In the genomic region with DNA sequence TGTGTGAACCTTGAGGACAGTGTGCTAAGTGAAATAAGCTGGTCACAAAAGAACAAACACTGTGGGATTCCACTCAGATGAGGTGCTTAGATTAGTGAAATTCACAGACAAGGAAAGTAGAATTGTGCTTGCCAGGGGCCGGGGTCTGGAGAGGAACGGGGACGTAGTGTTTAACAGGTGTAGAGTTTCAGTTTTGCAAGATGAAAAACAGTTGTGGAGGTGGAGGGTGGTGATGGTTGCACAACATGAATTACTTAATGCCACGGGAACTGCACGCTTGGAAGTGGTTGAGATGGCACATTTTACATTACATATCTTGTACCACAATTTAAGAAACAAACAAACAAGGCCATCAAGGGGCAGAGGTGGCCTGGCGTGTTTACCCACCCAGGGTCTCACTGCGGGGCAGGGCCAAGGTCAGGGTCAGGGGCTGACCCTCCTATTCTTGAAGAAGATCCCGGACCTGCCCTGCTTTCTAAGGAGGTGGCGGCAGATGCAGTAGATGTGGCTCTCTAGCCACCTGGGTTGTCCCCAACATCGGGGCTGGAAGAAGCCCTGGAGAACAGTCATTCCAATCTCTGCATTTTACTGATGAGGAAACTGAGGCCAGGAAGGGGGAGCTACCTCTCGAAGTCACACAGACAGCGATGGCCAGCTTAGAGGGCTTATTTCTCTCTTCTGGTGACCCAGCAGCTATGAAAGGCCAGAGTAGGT, we compare ENCODE assay signal across 19 cellular contexts.
DNase-seq lines count a peak whose midpoint lies in the region; ATAC-seq, FAIRE-seq and TF ChIP-seq lines count a peak whose summit lies in the region.
"Had no signal": no experiment of that assay in that cellular context is flagged by ENCODE, and none has a peak within 500 bp of the region (broad histone marks: within the 10 kb centered on the region; RNA-seq: fewer than 3 reads in every experiment).

No MANE protein-coding gene starts in this region.

- H3K4me1 Mint-ChIP-seq in T-helper 2 cell treated with Interferon-gamma antibody and Interleukin-4, amounts not matched to agents 5 μg/mL and 100 μg/mL, for 36 hours (ENCODE audit: low read depth): peaks cover 6% of the 10 kb centered on the region
- H3K4me1 Mint-ChIP-seq in endothelial cell (ENCODE audit: unreplicated experiment): no peaks in the 10 kb centered on the region

- CTCF ChIA-PET in HepG2 (lab: Yijun Ruan, JAX; ENCODE audit: low intra/inter-chr PET ratio, low total read pairs): no interaction called here

- H3K27ac ChIP-seq in right atrium auricular region (no peak overlapping the region), HepG2 (ENCODE audit: extremely low read length, insufficient read depth, low read length) (no peak overlapping the region), stomach (no peak overlapping the region)
- H3K27ac ChIP-seq: brain microvascular endothelial cell, esophagus squamous epithelium had no signal

- DNase-seq in right atrium auricular region (ENCODE audit: low spot score) (peak; percentile 47), left cardiac atrium (no peak), SKM-1 treated with dmso at 0.1 percent for 144 hours (lab: John Stamatoyannopoulos, UW; ENCODE audit: unreplicated experiment) (peak; percentile 64), HepG2 (ENCODE audit: low spot score) (no peak), stomach (no peak), endothelial cell (ENCODE audit: low spot score) (no peak), D721Med (ENCODE audit: insufficient read length, low spot score) (no peak)
- DNase-seq in T-helper 2 cell treated with Interferon-gamma antibody and Interleukin-4, amounts not matched to agents 5 μg/mL and 100 μg/mL, for 36 hours (ENCODE audit: low spot score): no peak
- DNase-seq: ACHN; activated CD4-positive, alpha-beta T cell treated with anti-CD3 and anti-CD28 coated beads, Interleukin-2, amount 10 ng/mL, durations not matched to agents 7 days and 5 days; activated T-cell treated with anti-CD3 and anti-CD28 coated beads, Interleukin-2, amount 50 U/mL, for 24 hours; brain microvascular endothelial cell; esophagus squamous epithelium; glutamatergic neuron; mesenchymal stem cell; NCI-H2029 had no signal

- peak overlapping the region; percentile 51 for H3K4me2 ChIP-seq in HepG2 (ENCODE audit: low read depth, low read length)

- no peaks in the 10 kb centered on the region for H3K9me3 Mint-ChIP-seq in T-helper 2 cell treated with Interferon-gamma antibody and Interleukin-4, amounts not matched to agents 5 μg/mL and 100 μg/mL, for 36 hours
- peaks cover 4% of the 10 kb centered on the region for H3K9me3 Mint-ChIP-seq in endothelial cell (ENCODE audit: unreplicated experiment)
- H3K9me3 Mint-ChIP-seq: activated CD4-positive, alpha-beta T cell treated with anti-CD3 and anti-CD28 coated beads, Interleukin-2, amount 10 ng/mL, durations not matched to agents 7 days and 5 days; activated naive CD4-positive, alpha-beta T cell treated with anti-CD3 and anti-CD28 coated beads, Interleukin-2, amount 50 U/mL, for 24 hours; activated T-cell treated with anti-CD3 and anti-CD28 coated beads, Interleukin-2, amount 50 U/mL, for 24 hours; natural killer cell treated with Interleukin-12 subunit alpha and Interleukin-12 subunit beta and Interleukin-15 and Interleukin-18, amount 100 ng/mL, for 72 hours; stimulated activated naive CD8-positive, alpha-beta T cell treated with anti-CD3 and anti-CD28 coated beads, Interleukin-15, Interleukin-2, amounts not matched to agents 100 ng/mL and 50 ng/mL, for 24 hours had no signal

- H3K36me3 ChIP-seq in right atrium auricular region (no peaks in the 10 kb centered on the region), HepG2 (replicated peaks in 1 of 2; ENCODE audit: control insufficient read depth in 1 of 2, insufficient read depth in 2 of 2, low read length in 2 of 2) (no peaks in the 10 kb centered on the region), stomach (no peaks in the 10 kb centered on the region)
- H3K36me3 ChIP-seq: brain microvascular endothelial cell, esophagus squamous epithelium had no signal

- no peak overlapping the region for H3K9ac ChIP-seq in HepG2 (ENCODE audit: insufficient read depth, low read depth, low read length)

- no peak overlapping the region for H3K4me3 Mint-ChIP-seq in T-helper 2 cell treated with Interferon-gamma antibody and Interleukin-4, amounts not matched to agents 5 μg/mL and 100 μg/mL, for 36 hours
- H3K4me3 Mint-ChIP-seq in endothelial cell (ENCODE audit: unreplicated experiment): no peak overlapping the region
- H3K4me3 Mint-ChIP-seq: activated CD4-positive, alpha-beta T cell treated with anti-CD3 and anti-CD28 coated beads, Interleukin-2, amount 10 ng/mL, durations not matched to agents 7 days and 5 days; activated naive CD4-positive, alpha-beta T cell treated with anti-CD3 and anti-CD28 coated beads, Interleukin-2, amount 50 U/mL, for 24 hours; activated T-cell treated with anti-CD3 and anti-CD28 coated beads, Interleukin-2, amount 50 U/mL, for 24 hours; natural killer cell treated with Interleukin-12 subunit alpha and Interleukin-12 subunit beta and Interleukin-15 and Interleukin-18, amount 100 ng/mL, for 72 hours; stimulated activated naive CD8-positive, alpha-beta T cell treated with anti-CD3 and anti-CD28 coated beads, Interleukin-15, Interleukin-2, amounts not matched to agents 100 ng/mL and 50 ng/mL, for 24 hours had no signal

- TF ChIP-seq EP300 in HepG2 (IDR thresholded peaks at IDR 0.05; ENCODE audit: low read depth in 2 of 2, low read length in 2 of 2) (no peak), HepG2 (CRISPR knock-in tag; IDR thresholded peaks at IDR 0.05; ENCODE audit: borderline replicate concordance) (no peak), stomach (IDR thresholded peaks at IDR 0.05) (no peak)

- 2% methylated on average over 10 of the region's 12 CpGs for WGBS in HepG2 (ENCODE audit: low lambda C conversion rate)
- WGBS in stomach, 5 donors: 53 to 66% (median 55%) methylated on average over 11 to 12 of the region's 12 CpGs

- no peak for TF ChIP-seq POLR2A in HepG2 (IDR thresholded peaks at IDR 0.05; ENCODE audit: insufficient read depth in 1 of 2, low read depth in 2 of 2, low read length in 2 of 2)
- TF ChIP-seq POLR2A in stomach (IDR thresholded peaks at IDR 0.05): no peak

- H3K9me3 ChIP-seq in right atrium auricular region (peaks cover 0 to 5% of the 10 kb centered on the region in 2 donors), HepG2 (ENCODE audit: low read length) (no peaks in the 10 kb centered on the region), stomach (no peaks in the 10 kb centered on the region)
- H3K9me3 ChIP-seq: esophagus squamous epithelium had no signal

- H3K4me1 ChIP-seq in right atrium auricular region (no peaks in the 10 kb centered on the region), HepG2 (ENCODE audit: insufficient read depth, low read length) (peaks cover 17% of the 10 kb centered on the region), stomach (no peaks in the 10 kb centered on the region)
- H3K4me1 ChIP-seq: esophagus squamous epithelium had no signal

- H3K36me3 Mint-ChIP-seq in T-helper 2 cell treated with Interferon-gamma antibody and Interleukin-4, amounts not matched to agents 5 μg/mL and 100 μg/mL, for 36 hours (ENCODE audit: low read depth): no peaks in the 10 kb centered on the region
- peaks cover 3% of the 10 kb centered on the region for H3K36me3 Mint-ChIP-seq in endothelial cell (ENCODE audit: low read depth, unreplicated experiment)
- H3K36me3 Mint-ChIP-seq: activated naive CD4-positive, alpha-beta T cell treated with anti-CD3 and anti-CD28 coated beads, Interleukin-2, amount 50 U/mL, for 24 hours; natural killer cell treated with Interleukin-12 subunit alpha and Interleukin-12 subunit beta and Interleukin-15 and Interleukin-18, amount 100 ng/mL, for 72 hours had no signal

- BruUV-seq in HepG2 (replicated peaks; lab: Mats Ljungman, UMichigan): no TSS peak

- H3K27me3 ChIP-seq in right atrium auricular region (no peaks in the 10 kb centered on the region), HepG2 (ENCODE audit: control insufficient read depth in 1 of 2, insufficient read depth in 2 of 2, low read length in 2 of 2) (peaks cover 0 to 37% of the 10 kb centered on the region in 2 experiments; a peak in 3 of 5 replicates), stomach (peaks cover 0 to 38% (median 3%) of the 10 kb centered on the region in 3 donors)

- H3K79me2 ChIP-seq in HepG2 (ENCODE audit: insufficient read depth, low read length): no peaks in the 10 kb centered on the region

- no peak for FAIRE-seq in HepG2 (lab: Jason Lieb, UNC)
- FAIRE-seq in D721Med (lab: Jason Lieb, UNC): no peak

- H4K20me1 ChIP-seq in HepG2 (ENCODE audit: insufficient read depth, low read length): no peaks in the 10 kb centered on the region

- peaks cover 17% of the 10 kb centered on the region for H3K27me3 Mint-ChIP-seq in T-helper 2 cell treated with Interferon-gamma antibody and Interleukin-4, amounts not matched to agents 5 μg/mL and 100 μg/mL, for 36 hours (ENCODE audit: low read depth)
- peaks cover 4% of the 10 kb centered on the region for H3K27me3 Mint-ChIP-seq in endothelial cell (ENCODE audit: unreplicated experiment)
- H3K27me3 Mint-ChIP-seq: activated naive CD4-positive, alpha-beta T cell treated with anti-CD3 and anti-CD28 coated beads, Interleukin-2, amount 50 U/mL, for 24 hours; activated T-cell treated with anti-CD3 and anti-CD28 coated beads, Interleukin-2, amount 50 U/mL, for 24 hours; natural killer cell treated with Interleukin-12 subunit alpha and Interleukin-12 subunit beta and Interleukin-15 and Interleukin-18, amount 100 ng/mL, for 72 hours; stimulated activated naive CD8-positive, alpha-beta T cell treated with anti-CD3 and anti-CD28 coated beads, Interleukin-15, Interleukin-2, amounts not matched to agents 100 ng/mL and 50 ng/mL, for 24 hours had no signal

- TF ChIP-seq CTCF in right atrium auricular region (IDR thresholded peaks at IDR 0.05) (no peak), HepG2 (CRISPR knock-in tag; IDR thresholded peaks at IDR 0.05) (no peak), stomach (IDR thresholded peaks at IDR 0.05) (no peak), endothelial cell (IDR thresholded peaks at IDR 0.05; ENCODE audit: unreplicated experiment) (no peak), D721Med (IDR thresholded peaks at IDR 0.05; ENCODE audit: insufficient read depth, missing control alignments) (no peak)

- TF ChIP-seq RAD21 in HepG2 (CRISPR knock-in tag; IDR thresholded peaks at IDR 0.05): no peak

- H2AFZ ChIP-seq in HepG2 (ENCODE audit: low read length): no peak overlapping the region

- in situ Hi-C loops in HepG2 (cut with HindIII; ENCODE audit: extremely low pct_ligation_motif_present, low pct_unique_long_range_greater_than_20kb): no loop called here

- intact Hi-C loops in left cardiac atrium (cut with DNase I) (no loop called here), HepG2 (cut with micrococcal nuclease; ENCODE audit: unreplicated experiment) (no loop called here), stomach (cut with DNase I; ENCODE audit: low total_unique reads) (no loop called here)

- no peak overlapping the region for H3K4me3 ChIP-seq in right atrium auricular region
- no peak overlapping the region for H3K4me3 ChIP-seq in HepG2 (replicated peaks in 1 of 3; ENCODE audit: insufficient read depth in 1 of 3, low read depth in 2 of 3, low read length in 3 of 3)
- no peak overlapping the region for H3K4me3 ChIP-seq in stomach

- no peak overlapping the region for H3K27ac Mint-ChIP-seq in T-helper 2 cell treated with Interferon-gamma antibody and Interleukin-4, amounts not matched to agents 5 μg/mL and 100 μg/mL, for 36 hours
- H3K27ac Mint-ChIP-seq in endothelial cell (ENCODE audit: unreplicated experiment): no peak overlapping the region
- H3K27ac Mint-ChIP-seq: activated CD4-positive, alpha-beta T cell treated with anti-CD3 and anti-CD28 coated beads, Interleukin-2, amount 10 ng/mL, durations not matched to agents 7 days and 5 days; activated naive CD4-positive, alpha-beta T cell treated with anti-CD3 and anti-CD28 coated beads, Interleukin-2, amount 50 U/mL, for 24 hours; activated T-cell treated with anti-CD3 and anti-CD28 coated beads, Interleukin-2, amount 50 U/mL, for 24 hours; natural killer cell treated with Interleukin-12 subunit alpha and Interleukin-12 subunit beta and Interleukin-15 and Interleukin-18, amount 100 ng/mL, for 72 hours; stimulated activated naive CD8-positive, alpha-beta T cell treated with anti-CD3 and anti-CD28 coated beads, Interleukin-15, Interleukin-2, amounts not matched to agents 100 ng/mL and 50 ng/mL, for 24 hours had no signal

- ATAC-seq in left cardiac atrium (no peak), HepG2 (peak; percentile 65)

- POLR2A ChIA-PET in HepG2 (lab: Yijun Ruan, JAX): interaction anchor here (0.8 kb wide), 1 partner anchor 13 kb away, joined by 3 read pairs; no protein-coding TSS in a partner anchor

Comparison
In these comparisons a context has a peak if more than half of its experiments do, and no peak if none do; other contexts are left out.
1. DNase-seq: peak in right atrium auricular region (single experiment) and SKM-1 treated with dmso at 0.1 percent for 144 hours (single experiment); none in left cardiac atrium (single experiment), HepG2 (single experiment), stomach (single experiment), T-helper 2 cell treated with Interferon-gamma antibody and Interleukin-4, amounts not matched to agents 5 μg/mL and 100 μg/mL, for 36 hours (single experiment), endothelial cell (single experiment) and D721Med (single experiment).